8 cellular contexts compared by ENCODE assay signal in the genomic region with DNA sequence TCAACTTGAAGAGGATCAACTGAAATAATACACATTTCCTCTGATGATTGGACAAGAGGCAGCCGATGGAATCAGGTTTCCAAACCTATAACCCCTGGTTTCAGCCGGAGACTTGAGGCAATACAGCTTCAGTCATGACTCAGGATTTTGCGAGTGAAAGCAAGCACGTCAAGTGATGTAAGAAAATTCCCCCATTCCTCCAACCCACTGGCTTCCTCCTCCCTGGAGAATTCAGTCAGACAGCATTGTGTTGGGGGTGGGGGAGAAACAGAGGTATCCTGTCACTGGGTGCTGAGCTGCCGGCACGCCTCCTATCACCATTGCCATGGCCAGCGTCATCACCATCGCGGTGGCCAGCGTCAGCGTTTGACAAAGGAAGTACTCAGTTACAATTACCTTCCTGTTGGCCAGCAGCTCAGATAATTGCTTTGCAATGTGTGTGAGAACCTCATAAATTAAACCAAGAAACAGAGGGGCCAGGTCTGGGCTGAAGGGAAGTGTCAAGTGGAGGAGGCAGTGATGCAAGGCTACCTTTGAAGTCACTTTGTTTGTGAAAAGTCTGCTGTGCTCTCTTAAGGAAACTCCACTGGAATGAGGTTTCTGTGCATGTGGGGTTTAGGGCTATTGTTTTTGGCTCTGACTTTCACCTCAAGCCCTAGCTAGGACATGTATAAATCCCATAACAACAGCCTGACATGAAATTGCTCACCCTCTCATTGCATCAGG. TPM values are rescaled to one million over a fixed set of nuclear protein-coding genes. Genes with fewer than 3 reads are reported as not detected.
DNase-seq lines count a peak whose midpoint lies in the region; ATAC-seq and TF ChIP-seq lines count a peak whose summit lies in the region.

No MANE protein-coding gene starts in this region.

- H3K9me3 ChIP-seq in HEK293 (ENCODE audit: control insufficient read depth, insufficient read depth, low read depth, low read length), result no peaks in the 10 kb centered on the region
- H3K9me3 ChIP-seq in upper lobe of left lung, result no peaks in the 10 kb centered on the region

- POLR2A ChIA-PET in AG04449 (lab: Yijun Ruan, JAX), result interaction anchor here (1.0 to 2.2 kb wide), 9 partner anchors 9 to 92 kb away, joined by 3 to 13 read pairs (median 6); no protein-coding TSS in a partner anchor
- POLR2A ChIA-PET in HEK293 (lab: Yijun Ruan, JAX), result interaction anchor here (0.8 to 1.3 kb wide), 6 partner anchors 9 to 58 kb away, joined by 3 to 5 read pairs (median 4); no protein-coding TSS in a partner anchor

- H3K36me3 ChIP-seq in HEK293 (ENCODE audit: control insufficient read depth in 2 of 2, insufficient read depth in 1 of 2, low read length in 2 of 2), result no peaks in the 10 kb centered on the region
- no peaks in the 10 kb centered on the region for H3K36me3 ChIP-seq in upper lobe of left lung

- WGBS in upper lobe of left lung, 2 donors, result 2 to 5% methylated on average over 11 of the region's 11 CpGs

- H3K27ac ChIP-seq in HEK293 (ENCODE audit: extremely low read depth, low read depth, low read length), result peak overlapping the region; percentile 82
- H3K27ac ChIP-seq in upper lobe of left lung, result peak overlapping the region; percentile 78 to 89 (median 82)

- H3K27me3 ChIP-seq in upper lobe of left lung, result no peaks in the 10 kb centered on the region

- H3K4me3 ChIP-seq in AG04449 (ENCODE audit: low read depth, low read length) (peak overlapping the region; percentile 29), HEK293 (ENCODE audit: low read depth, low read length) (no peak overlapping the region), fibroblast of the aortic adventitia (ENCODE audit: low read depth, low read length) (peak overlapping the region; percentile 23), upper lobe of left lung (peak overlapping the region in 1 of 4 donors; percentile 19)

- ATAC-seq in omental fat pad (ENCODE audit: low FRiP score) (peak; percentile 88), upper lobe of left lung (ENCODE audit: low FRiP score in 2 of 2) (peak; percentile 89 to 94)

- peak in 2 of 4 donors; percentile 37 to 40 for TF ChIP-seq POLR2A in upper lobe of left lung (IDR thresholded peaks at IDR 0.05)

- peak in 1 of 4 donors; percentile 29 for TF ChIP-seq EP300 in upper lobe of left lung (IDR thresholded peaks at IDR 0.05)

- H3K4me1 ChIP-seq in HEK293 (ENCODE audit: control insufficient read depth, insufficient read depth, low read length) (peaks cover 21% of the 10 kb centered on the region), upper lobe of left lung (peaks cover 21 to 33% (median 26%) of the 10 kb centered on the region in 4 donors)

- peak; percentile 100 for DNase-seq in AG04449 (ENCODE audit: low read depth, low spot score)
- peak; percentile 73 for DNase-seq in NCI-H774 (lab: John Stamatoyannopoulos, UW)
- DNase-seq in activated CD8-positive, alpha-beta memory T cell treated with anti-CD3 and anti-CD28 coated beads, Interleukin-2, amount 50 U/mL, for 48 hours, result peak; percentile 70
- DNase-seq in fibroblast of the aortic adventitia (ENCODE audit: low read depth), result peak; percentile 100
- DNase-seq in omental fat pad (ENCODE audit: low spot score), result peak; percentile 43
- peak; percentile 85 to 88 for DNase-seq in upper lobe of left lung
- no peak for DNase-seq in DMS 273 (lab: John Stamatoyannopoulos, UW; ENCODE audit: unreplicated experiment)

- CTCF ChIA-PET in AG04449 (lab: Yijun Ruan, JAX) (interaction anchor here (0.6 to 2.1 kb wide), 4 partner anchors 8 to 76 kb away, joined by 3 to 9 read pairs (median 4); no protein-coding TSS in a partner anchor), HEK293 (lab: Yijun Ruan, JAX) (interaction anchor here (0.6 to 1.5 kb wide), 6 partner anchors 41 to 470 kb away, joined by 3 to 9 read pairs (median 3); no protein-coding TSS in a partner anchor)

- TF ChIP-seq CTCF in AG04449 (IDR thresholded peaks at IDR 0.05; ENCODE audit: insufficient read depth, low read length, missing control alignments), result no peak
- TF ChIP-seq CTCF in HEK293 (tag by site-specific recombination; IDR thresholded peaks at IDR 0.05), result no peak
- TF ChIP-seq CTCF in fibroblast of the aortic adventitia (IDR thresholded peaks at IDR 0.05; ENCODE audit: insufficient read depth, low read length), result no peak
- no peak for TF ChIP-seq CTCF in omental fat pad (IDR thresholded peaks at IDR 0.05)
- no peak for TF ChIP-seq CTCF in upper lobe of left lung (IDR thresholded peaks at IDR 0.05)

TF ChIP-seq in HEK293, 187 proteins besides CTCF, POLR2A, EP300 and RAD21 (continues in another document):
- TF ChIP-seq, protein P1, sequence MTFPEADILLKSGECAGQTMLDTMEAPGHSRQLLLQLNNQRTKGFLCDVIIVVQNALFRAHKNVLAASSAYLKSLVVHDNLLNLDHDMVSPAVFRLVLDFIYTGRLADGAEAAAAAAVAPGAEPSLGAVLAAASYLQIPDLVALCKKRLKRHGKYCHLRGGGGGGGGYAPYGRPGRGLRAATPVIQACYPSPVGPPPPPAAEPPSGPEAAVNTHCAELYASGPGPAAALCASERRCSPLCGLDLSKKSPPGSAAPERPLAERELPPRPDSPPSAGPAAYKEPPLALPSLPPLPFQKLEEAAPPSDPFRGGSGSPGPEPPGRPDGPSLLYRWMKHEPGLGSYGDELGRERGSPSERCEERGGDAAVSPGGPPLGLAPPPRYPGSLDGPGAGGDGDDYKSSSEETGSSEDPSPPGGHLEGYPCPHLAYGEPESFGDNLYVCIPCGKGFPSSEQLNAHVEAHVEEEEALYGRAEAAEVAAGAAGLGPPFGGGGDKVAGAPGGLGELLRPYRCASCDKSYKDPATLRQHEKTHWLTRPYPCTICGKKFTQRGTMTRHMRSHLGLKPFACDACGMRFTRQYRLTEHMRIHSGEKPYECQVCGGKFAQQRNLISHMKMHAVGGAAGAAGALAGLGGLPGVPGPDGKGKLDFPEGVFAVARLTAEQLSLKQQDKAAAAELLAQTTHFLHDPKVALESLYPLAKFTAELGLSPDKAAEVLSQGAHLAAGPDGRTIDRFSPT (tag by site-specific recombination; IDR thresholded peaks at IDR 0.05), result no peak; the same call in none of the 2 replicates
- TF ChIP-seq RBAK (tag by site-specific recombination; IDR thresholded peaks at IDR 0.05), result no peak
- peak; percentile 92 for TF ChIP-seq ZNF335 (tag by site-specific recombination; conservative IDR thresholded peaks at IDR 0.05)
- TF ChIP-seq, protein P2, sequence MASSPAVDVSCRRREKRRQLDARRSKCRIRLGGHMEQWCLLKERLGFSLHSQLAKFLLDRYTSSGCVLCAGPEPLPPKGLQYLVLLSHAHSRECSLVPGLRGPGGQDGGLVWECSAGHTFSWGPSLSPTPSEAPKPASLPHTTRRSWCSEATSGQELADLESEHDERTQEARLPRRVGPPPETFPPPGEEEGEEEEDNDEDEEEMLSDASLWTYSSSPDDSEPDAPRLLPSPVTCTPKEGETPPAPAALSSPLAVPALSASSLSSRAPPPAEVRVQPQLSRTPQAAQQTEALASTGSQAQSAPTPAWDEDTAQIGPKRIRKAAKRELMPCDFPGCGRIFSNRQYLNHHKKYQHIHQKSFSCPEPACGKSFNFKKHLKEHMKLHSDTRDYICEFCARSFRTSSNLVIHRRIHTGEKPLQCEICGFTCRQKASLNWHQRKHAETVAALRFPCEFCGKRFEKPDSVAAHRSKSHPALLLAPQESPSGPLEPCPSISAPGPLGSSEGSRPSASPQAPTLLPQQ (tag by site-specific recombination; IDR thresholded peaks at IDR 0.05), result peak; percentile 83
- TF ChIP-seq ZNF785 (tag by site-specific recombination; IDR thresholded peaks at IDR 0.05), result no peak
- TF ChIP-seq MEIS1 (CRISPR knock-in tag; IDR thresholded peaks at IDR 0.05; ENCODE audit: borderline replicate concordance), result no peak
- TF ChIP-seq, protein P3, sequence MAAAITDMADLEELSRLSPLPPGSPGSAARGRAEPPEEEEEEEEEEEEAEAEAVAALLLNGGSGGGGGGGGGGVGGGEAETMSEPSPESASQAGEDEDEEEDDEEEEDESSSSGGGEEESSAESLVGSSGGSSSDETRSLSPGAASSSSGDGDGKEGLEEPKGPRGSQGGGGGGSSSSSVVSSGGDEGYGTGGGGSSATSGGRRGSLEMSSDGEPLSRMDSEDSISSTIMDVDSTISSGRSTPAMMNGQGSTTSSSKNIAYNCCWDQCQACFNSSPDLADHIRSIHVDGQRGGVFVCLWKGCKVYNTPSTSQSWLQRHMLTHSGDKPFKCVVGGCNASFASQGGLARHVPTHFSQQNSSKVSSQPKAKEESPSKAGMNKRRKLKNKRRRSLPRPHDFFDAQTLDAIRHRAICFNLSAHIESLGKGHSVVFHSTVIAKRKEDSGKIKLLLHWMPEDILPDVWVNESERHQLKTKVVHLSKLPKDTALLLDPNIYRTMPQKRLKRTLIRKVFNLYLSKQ (tag by site-specific recombination; IDR thresholded peaks at IDR 0.05; ENCODE audit: borderline replicate concordance), result no peak
- peak; percentile 38 for TF ChIP-seq ZNF2 (tag by site-specific recombination; IDR thresholded peaks at IDR 0.05)
- no peak for TF ChIP-seq ZNF561 (tag by site-specific recombination; IDR thresholded peaks at IDR 0.05; ENCODE audit: borderline replicate concordance)
- peak; percentile 99 for TF ChIP-seq GLIS1 (tag by site-specific recombination; IDR thresholded peaks at IDR 0.05)
- TF ChIP-seq ZNF121 (tag by site-specific recombination; IDR thresholded peaks at IDR 0.05), result no peak
- TF ChIP-seq GFI1B (tag by site-specific recombination; IDR thresholded peaks at IDR 0.05), result no peak
- no peak for TF ChIP-seq ZNF658 (tag by site-specific recombination; IDR thresholded peaks at IDR 0.05)
- TF ChIP-seq ZNF354C (tag by site-specific recombination; IDR thresholded peaks at IDR 0.05; ENCODE audit: borderline replicate concordance, low read depth), result no peak
- TF ChIP-seq KLF10 (tag by site-specific recombination; IDR thresholded peaks at IDR 0.05), result peak; percentile 94
- TF ChIP-seq GLI4 (tag by site-specific recombination; IDR thresholded peaks at IDR 0.05), result no peak
- peak; percentile 92 for TF ChIP-seq TCF7L2 (IDR thresholded peaks at IDR 0.05; ENCODE audit: borderline replicate concordance, low read depth, low read length)
- no peak for TF ChIP-seq ZNF292 (tag by site-specific recombination; IDR thresholded peaks at IDR 0.05; ENCODE audit: borderline replicate concordance, low read depth)

RNA-seq across cellular contexts. Expression of a gene that starts 50.3 kb away (rescaled TPM):
- 0.57 and 6.2 TPM in 2 replicates for total RNA-seq in fibroblast of the aortic adventitia (ENCODE audit: low replicate concordance)
- 10 to 100 TPM in 2 of 4 donors, 1 to 10 TPM in 2; 1.3 to 74.7 (median 24.4) TPM for total RNA-seq in omental fat pad
- total RNA-seq in upper lobe of left lung, result 10 to 100 TPM in 1 of 6 donors, 1 to 10 TPM in 4, under 1 TPM in 1; 0.89 to 16.9 (median 3.8) TPM
